Comparison of ENCODE assay signal across 22 cellular contexts in the genomic region with DNA sequence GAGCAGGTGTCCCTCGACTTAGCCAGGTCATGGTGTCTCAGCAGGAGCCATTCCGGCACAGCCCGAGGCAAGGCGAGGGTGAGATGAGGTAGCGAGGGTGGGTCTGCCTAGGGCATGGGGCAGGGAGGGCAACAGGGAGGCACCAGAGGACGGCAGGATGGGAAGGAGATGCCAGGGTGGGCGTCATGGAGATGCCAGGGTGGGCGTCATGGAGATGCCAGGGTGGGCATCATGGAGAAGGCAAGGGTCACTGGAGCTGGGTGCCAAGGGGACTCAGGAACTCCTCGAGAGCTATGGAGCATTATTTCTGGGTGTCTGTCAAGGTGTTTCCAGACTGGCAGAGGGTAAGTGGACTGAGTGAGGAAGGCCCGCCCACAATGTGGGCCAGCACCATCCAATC. TPM values are rescaled to one million over a fixed set of nuclear protein-coding genes. Genes with fewer than 3 reads are reported as not detected.
"Had no signal": no experiment of that assay in that cellular context is flagged by ENCODE, and none has a peak within 500 bp of the region (broad histone marks: within the 10 kb centered on the region; RNA-seq: fewer than 3 reads in every experiment).

No MANE protein-coding gene starts in this region.

- H3K4me3 ChIP-seq: lower lobe of right lung, ovary, right atrium auricular region, right lobe of liver, smooth muscle cell, suprapubic skin, thoracic aorta, tibial artery, upper lobe of right lung had no signal

- H3K27ac Mint-ChIP-seq: nephron; stimulated activated naive CD8-positive, alpha-beta T cell treated with anti-CD3 and anti-CD28 coated beads, Interleukin-15, Interleukin-2, amounts not matched to agents 100 ng/mL and 50 ng/mL, for 24 hours had no signal

- H3K4me1 ChIP-seq: right lobe of liver had no signal

- H3K27ac ChIP-seq: lower lobe of right lung, ovary, right atrium auricular region, right lobe of liver, thoracic aorta, tibial artery, upper lobe of right lung had no signal

- H3K4me2 ChIP-seq: smooth muscle cell had no signal

- H3K27me3 Mint-ChIP-seq: stimulated activated naive CD8-positive, alpha-beta T cell treated with anti-CD3 and anti-CD28 coated beads, Interleukin-15, Interleukin-2, amounts not matched to agents 100 ng/mL and 50 ng/mL, for 24 hours had no signal

- DNase-seq: hypothalamus; kidney glomerular epithelial cell; left cardiac atrium; lower lobe of right lung; mammary epithelial cell; mesenchymal stem cell; ovary; right lobe of liver; stimulated activated CD4-positive, alpha-beta T cell treated with anti-CD3 and anti-CD28 coated beads, Interleukin-1b, Interleukin-23, amount 100 ng/mL, for 48 hours; stimulated activated CD4-positive, alpha-beta T cell treated with anti-CD3 and anti-CD28 coated beads, Interleukin-2, amount 100 ng/mL, for 48 hours; stimulated activated CD4-positive, alpha-beta T cell treated with anti-CD3 and anti-CD28 coated beads, Interleukin-4, amount 100 ng/mL, for 4 hours; stimulated activated CD8-positive, alpha-beta memory T cell treated with anti-CD3 and anti-CD28 coated beads, Interleukin-4, amount 100 ng/mL, for 48 hours; stimulated activated naive CD4-positive, alpha-beta T cell; tibial artery; trophoblast cell; upper lobe of right lung had no signal

- H3K27me3 ChIP-seq: ovary, right atrium auricular region, right lobe of liver, suprapubic skin, upper lobe of right lung had no signal

- H3K4me3 Mint-ChIP-seq: nephron; stimulated activated naive CD8-positive, alpha-beta T cell treated with anti-CD3 and anti-CD28 coated beads, Interleukin-15, Interleukin-2, amounts not matched to agents 100 ng/mL and 50 ng/mL, for 24 hours had no signal

- H3K36me3 ChIP-seq: lower lobe of right lung, ovary, right atrium auricular region, right lobe of liver, suprapubic skin, thoracic aorta, tibial artery, upper lobe of right lung had no signal

- H3K9me3 ChIP-seq: ovary, right lobe of liver, suprapubic skin had no signal

RNA-seq across cellular contexts. Expression of gene DEGS2, which starts 7.4 kb away (rescaled TPM):
- total RNA-seq: right atrium auricular region had no signal
